ENCODE assay signal across 1 cellular context in genomic region chr16:80997139-80997798, GRCh38.
TF ChIP-seq lines count a peak whose summit lies in the region.

No MANE protein-coding gene starts in this region.

TF ChIP-seq in IMR-90, 13 proteins besides CTCF, POLR2A, EP300 and RAD21 (continued from another document):
- TF ChIP-seq RCOR1 (IDR thresholded peaks at IDR 0.05; ENCODE audit: insufficient replicate concordance, low read length) (no peak), ELK1 (IDR thresholded peaks at IDR 0.05; ENCODE audit: borderline replicate concordance, low read depth, low read length) (no peak), MAFK (IDR thresholded peaks at IDR 0.05; ENCODE audit: low read depth, low read length) (no peak), MXI1 (IDR thresholded peaks at IDR 0.05; ENCODE audit: borderline replicate concordance, low read depth, low read length) (no peak)
